Comparison of ENCODE assay signal across 1 cellular context in the genomic region with DNA sequence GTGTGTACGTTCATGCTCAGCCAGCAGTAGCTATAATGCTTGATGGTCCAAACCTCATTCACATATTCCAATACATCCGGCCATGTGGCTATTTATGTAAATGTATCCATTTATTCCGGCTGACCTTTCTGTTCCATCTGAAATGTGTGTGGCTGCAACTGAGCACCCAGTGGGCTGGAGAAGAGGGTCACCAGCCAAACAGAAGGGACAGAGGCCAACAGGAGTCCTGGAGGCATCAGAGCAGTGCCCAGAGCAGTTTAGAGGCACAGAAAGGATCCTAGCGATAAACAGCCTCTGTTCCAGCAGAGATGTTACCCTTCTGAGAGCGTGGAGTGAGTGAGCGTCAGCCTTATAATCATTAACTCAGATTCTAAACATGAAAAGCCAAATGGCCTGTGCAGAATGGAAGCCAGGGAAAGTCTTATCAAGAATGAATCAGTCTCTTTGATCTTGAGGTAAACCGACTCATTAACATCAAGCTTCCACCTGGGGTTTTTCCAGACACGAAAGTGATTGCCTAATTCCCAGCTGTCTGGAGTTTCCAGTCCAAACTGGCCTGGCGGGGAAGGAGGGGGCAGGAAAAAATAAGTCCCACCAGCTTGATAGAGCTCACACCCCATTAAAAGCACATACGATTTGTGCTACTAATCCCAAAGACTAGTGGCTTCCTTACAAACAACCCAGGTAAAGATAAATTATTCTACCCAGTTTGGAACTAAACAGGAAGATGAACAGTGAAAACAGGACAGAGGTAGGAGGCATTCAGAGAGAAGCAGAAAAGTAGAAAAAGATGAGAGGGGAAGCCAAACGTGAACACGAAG.
TF ChIP-seq lines count a peak whose summit lies in the region.

No MANE protein-coding gene starts in this region.

TF ChIP-seq in HepG2, 621 proteins besides CTCF, POLR2A, EP300 and RAD21 (continued from another document and continues in another):
- no peak for TF ChIP-seq ZNF639 (CRISPR knock-in tag; conservative IDR thresholded peaks at IDR 0.05)
- TF ChIP-seq IKZF5 (CRISPR knock-in tag; IDR thresholded peaks at IDR 0.05) = peak; percentile 89
- TF ChIP-seq, protein P1, sequence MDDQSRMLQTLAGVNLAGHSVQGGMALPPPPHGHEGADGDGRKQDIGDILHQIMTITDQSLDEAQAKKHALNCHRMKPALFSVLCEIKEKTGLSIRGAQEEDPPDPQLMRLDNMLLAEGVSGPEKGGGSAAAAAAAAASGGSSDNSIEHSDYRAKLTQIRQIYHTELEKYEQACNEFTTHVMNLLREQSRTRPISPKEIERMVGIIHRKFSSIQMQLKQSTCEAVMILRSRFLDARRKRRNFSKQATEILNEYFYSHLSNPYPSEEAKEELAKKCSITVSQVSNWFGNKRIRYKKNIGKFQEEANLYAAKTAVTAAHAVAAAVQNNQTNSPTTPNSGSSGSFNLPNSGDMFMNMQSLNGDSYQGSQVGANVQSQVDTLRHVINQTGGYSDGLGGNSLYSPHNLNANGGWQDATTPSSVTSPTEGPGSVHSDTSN (CRISPR knock-in tag; IDR thresholded peaks at IDR 0.05; ENCODE audit: borderline replicate concordance) = no peak
- TF ChIP-seq FIP1L1 (IDR thresholded peaks at IDR 0.05; ENCODE audit: borderline replicate concordance, insufficient read depth, low read depth, low read length) = no peak
- no peak for TF ChIP-seq ZNF275 (CRISPR knock-in tag; IDR thresholded peaks at IDR 0.05; ENCODE audit: borderline replicate concordance)
- TF ChIP-seq PHF8 (CRISPR knock-in tag; IDR thresholded peaks at IDR 0.05) = peak; percentile 43
- TF ChIP-seq HINFP (CRISPR knock-in tag; IDR thresholded peaks at IDR 0.05; ENCODE audit: low read depth) = no peak
- TF ChIP-seq, protein P2, sequence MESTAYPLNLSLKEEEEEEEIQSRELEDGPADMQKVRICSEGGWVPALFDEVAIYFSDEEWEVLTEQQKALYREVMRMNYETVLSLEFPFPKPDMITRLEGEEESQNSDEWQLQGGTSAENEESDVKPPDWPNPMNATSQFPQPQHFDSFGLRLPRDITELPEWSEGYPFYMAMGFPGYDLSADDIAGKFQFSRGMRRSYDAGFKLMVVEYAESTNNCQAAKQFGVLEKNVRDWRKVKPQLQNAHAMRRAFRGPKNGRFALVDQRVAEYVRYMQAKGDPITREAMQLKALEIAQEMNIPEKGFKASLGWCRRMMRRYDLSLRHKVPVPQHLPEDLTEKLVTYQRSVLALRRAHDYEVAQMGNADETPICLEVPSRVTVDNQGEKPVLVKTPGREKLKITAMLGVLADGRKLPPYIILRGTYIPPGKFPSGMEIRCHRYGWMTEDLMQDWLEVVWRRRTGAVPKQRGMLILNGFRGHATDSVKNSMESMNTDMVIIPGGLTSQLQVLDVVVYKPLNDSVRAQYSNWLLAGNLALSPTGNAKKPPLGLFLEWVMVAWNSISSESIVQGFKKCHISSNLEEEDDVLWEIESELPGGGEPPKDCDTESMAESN (CRISPR knock-in tag; conservative IDR thresholded peaks at IDR 0.05) = 0 out of 2 replicates have a peak, but pooled peaks have one; percentile 47
- TF ChIP-seq RBM22 (optimal IDR thresholded peaks at IDR 0.05; ENCODE audit: low read length) = no peak
- TF ChIP-seq ZNF781 (CRISPR knock-in tag; IDR thresholded peaks at IDR 0.05; ENCODE audit: borderline replicate concordance, not compliant biosample characterization) = peak; percentile 35
- TF ChIP-seq TBX3 (IDR thresholded peaks at IDR 0.05; ENCODE audit: borderline replicate concordance) = no peak
- TF ChIP-seq ZFP37 (CRISPR knock-in tag; IDR thresholded peaks at IDR 0.05; ENCODE audit: borderline replicate concordance) = no peak
- TF ChIP-seq RFX5 (IDR thresholded peaks at IDR 0.05; ENCODE audit: low read depth, low read length) = no peak
- 0 out of 2 replicates have a peak, but pooled peaks have one; percentile 24 for TF ChIP-seq RFXANK (CRISPR knock-in tag; IDR thresholded peaks at IDR 0.05)
- no peak for TF ChIP-seq ZNF83 (CRISPR knock-in tag; IDR thresholded peaks at IDR 0.05; ENCODE audit: borderline replicate concordance)
- TF ChIP-seq ZNF142 (CRISPR knock-in tag; IDR thresholded peaks at IDR 0.05) = no peak
- TF ChIP-seq ZIK1 (CRISPR knock-in tag; IDR thresholded peaks at IDR 0.05; ENCODE audit: borderline replicate concordance, low read depth) = no peak
- TF ChIP-seq, protein P3, sequence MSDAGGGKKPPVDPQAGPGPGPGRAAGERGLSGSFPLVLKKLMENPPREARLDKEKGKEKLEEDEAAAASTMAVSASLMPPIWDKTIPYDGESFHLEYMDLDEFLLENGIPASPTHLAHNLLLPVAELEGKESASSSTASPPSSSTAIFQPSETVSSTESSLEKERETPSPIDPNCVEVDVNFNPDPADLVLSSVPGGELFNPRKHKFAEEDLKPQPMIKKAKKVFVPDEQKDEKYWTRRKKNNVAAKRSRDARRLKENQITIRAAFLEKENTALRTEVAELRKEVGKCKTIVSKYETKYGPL (CRISPR knock-in tag; IDR thresholded peaks at IDR 0.05) = no peak
- TF ChIP-seq RXRA (CRISPR knock-in tag; IDR thresholded peaks at IDR 0.05) = no peak; the same call in 1 of the 2 replicates
- 0 out of 2 replicates have a peak, but pooled peaks have one; percentile 22 for TF ChIP-seq TFDP2 (CRISPR knock-in tag; IDR thresholded peaks at IDR 0.05)
- TF ChIP-seq MAFF (IDR thresholded peaks at IDR 0.05; ENCODE audit: low read depth, low read length) = no peak
- no peak for TF ChIP-seq NR1H2 (CRISPR knock-in tag; IDR thresholded peaks at IDR 0.05; ENCODE audit: borderline replicate concordance, low read depth)
- TF ChIP-seq SETDB1 (CRISPR knock-in tag; IDR thresholded peaks at IDR 0.05; ENCODE audit: borderline replicate concordance) = no peak
- no peak for TF ChIP-seq ZNF30 (CRISPR knock-in tag; IDR thresholded peaks at IDR 0.05)
- TF ChIP-seq KDM5A (IDR thresholded peaks at IDR 0.05; ENCODE audit: borderline replicate concordance, low read length) = no peak
- TF ChIP-seq ZBTB49 (CRISPR knock-in tag; IDR thresholded peaks at IDR 0.05; ENCODE audit: borderline replicate concordance) = no peak
- no peak for TF ChIP-seq ZNF558 (CRISPR knock-in tag; IDR thresholded peaks at IDR 0.05; ENCODE audit: borderline replicate concordance)
- no peak for TF ChIP-seq ARHGAP35 (CRISPR knock-in tag; IDR thresholded peaks at IDR 0.05; ENCODE audit: borderline replicate concordance)
- no peak for TF ChIP-seq GZF1 (CRISPR knock-in tag; IDR thresholded peaks at IDR 0.05)
- no peak; the same call in 1 of the 2 replicates for TF ChIP-seq ERF (CRISPR knock-in tag; IDR thresholded peaks at IDR 0.05)
- TF ChIP-seq BORCS8-MEF2B (CRISPR knock-in tag; IDR thresholded peaks at IDR 0.05) = peak; percentile 63
- TF ChIP-seq ZKSCAN5 (CRISPR knock-in tag; IDR thresholded peaks at IDR 0.05) = no peak
